9 cellular contexts compared by ENCODE assay signal in the genomic region with DNA sequence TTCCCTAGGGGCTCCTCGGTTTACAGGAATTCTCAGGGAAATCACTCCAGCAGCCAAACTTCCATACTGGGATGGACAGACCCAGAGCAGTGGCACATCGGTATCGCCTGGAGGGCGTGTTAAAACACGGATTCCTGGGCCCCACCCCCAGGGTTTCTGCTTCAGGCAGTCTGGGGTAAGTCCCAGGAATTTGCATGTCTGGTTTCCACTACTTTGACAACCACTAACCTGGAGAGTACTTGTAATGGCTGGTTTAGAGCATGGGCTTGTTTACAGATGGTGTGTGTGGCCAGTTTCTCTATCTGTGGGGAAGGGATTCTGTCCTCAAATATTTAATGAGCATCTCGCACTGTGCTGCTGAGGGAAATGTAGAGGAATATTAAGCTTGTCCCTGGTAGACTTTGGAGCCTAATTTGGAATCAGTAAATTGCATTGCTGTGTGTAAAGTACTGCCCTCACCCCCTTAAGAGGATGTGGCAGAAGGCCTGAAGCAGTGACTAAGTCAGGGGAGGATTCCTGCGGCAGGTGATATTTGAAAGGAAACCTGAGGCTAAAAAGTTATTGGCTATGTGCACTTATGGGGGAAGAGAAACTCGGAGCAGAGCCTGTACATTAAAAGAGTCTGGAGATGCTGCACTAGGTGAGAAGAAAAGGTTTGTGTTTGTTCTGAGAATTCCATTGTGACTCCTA. TPM values are rescaled to one million over a fixed set of nuclear protein-coding genes. Genes with fewer than 3 reads are reported as not detected.
DNase-seq lines count a peak whose midpoint lies in the region; ATAC-seq and TF ChIP-seq lines count a peak whose summit lies in the region.
"Had no signal": no experiment of that assay in that cellular context is flagged by ENCODE, and none has a peak within 500 bp of the region (broad histone marks: within the 10 kb centered on the region; RNA-seq: fewer than 3 reads in every experiment).

No MANE protein-coding gene starts in this region.

- H3K4me3 ChIP-seq in testis, result no peak overlapping the region

- H3K9me3 Mint-ChIP-seq in HFFc6, result no peaks in the 10 kb centered on the region
- no peaks in the 10 kb centered on the region for H3K9me3 Mint-ChIP-seq in T-helper 2 cell treated with Interferon-gamma antibody and Interleukin-4, amounts not matched to agents 5 μg/mL and 100 μg/mL, for 36 hours

- H3K4me1 ChIP-seq in foreskin keratinocyte (peaks cover 17% of the 10 kb centered on the region), testis (no peaks in the 10 kb centered on the region)

- no peaks in the 10 kb centered on the region for H3K36me3 ChIP-seq in testis (ENCODE audit: low read depth, missing control alignments)

- peaks cover 2% of the 10 kb centered on the region; the same call in 1 of the 2 replicates for H3K27me3 Mint-ChIP-seq in HFFc6 (ENCODE audit: insufficient read depth)
- H3K27me3 Mint-ChIP-seq in T-helper 2 cell treated with Interferon-gamma antibody and Interleukin-4, amounts not matched to agents 5 μg/mL and 100 μg/mL, for 36 hours (ENCODE audit: low read depth), result no peaks in the 10 kb centered on the region

- 82 to 83% methylated on average over 8 of the region's 8 CpGs for WGBS in testis, 2 donors

- H3K36me3 Mint-ChIP-seq in HFFc6 (ENCODE audit: low read depth), result peaks cover 2% of the 10 kb centered on the region; the same call in 1 of the 2 replicates
- no peaks in the 10 kb centered on the region for H3K36me3 Mint-ChIP-seq in T-helper 2 cell treated with Interferon-gamma antibody and Interleukin-4, amounts not matched to agents 5 μg/mL and 100 μg/mL, for 36 hours (ENCODE audit: low read depth)

- no peak for TF ChIP-seq POLR2A in testis (IDR thresholded peaks at IDR 0.05)

- H3K4me1 Mint-ChIP-seq in HFFc6 (ENCODE audit: low read depth), result peaks cover 26% of the 10 kb centered on the region
- H3K4me1 Mint-ChIP-seq in T-helper 2 cell treated with Interferon-gamma antibody and Interleukin-4, amounts not matched to agents 5 μg/mL and 100 μg/mL, for 36 hours (ENCODE audit: low read depth), result no peaks in the 10 kb centered on the region

- TF ChIP-seq CTCF in foreskin keratinocyte (conservative IDR thresholded peaks at IDR 0.05) (no peak), testis (IDR thresholded peaks at IDR 0.05) (no peak), HFFc6 (IDR thresholded peaks at IDR 0.05) (no peak)

- no peaks in the 10 kb centered on the region for H3K9me3 ChIP-seq in testis

- H3K27me3 ChIP-seq in foreskin keratinocyte, result no peaks in the 10 kb centered on the region
- no peaks in the 10 kb centered on the region for H3K27me3 ChIP-seq in testis

- H3K27ac Mint-ChIP-seq in HFFc6, result no peak overlapping the region
- no peak overlapping the region for H3K27ac Mint-ChIP-seq in T-helper 2 cell treated with Interferon-gamma antibody and Interleukin-4, amounts not matched to agents 5 μg/mL and 100 μg/mL, for 36 hours

- intact Hi-C loops in testis (cut with DNase I; ENCODE audit: low total_unique reads), result no loop called here

- ATAC-seq in GM18498 (IDR thresholded peaks at IDR 0.05; ENCODE audit: unreplicated experiment) (peak; percentile 97), GM21381 (IDR thresholded peaks at IDR 0.05; ENCODE audit: unreplicated experiment) (peak; percentile 96), HG03280 (IDR thresholded peaks at IDR 0.05; ENCODE audit: unreplicated experiment) (peak; percentile 97), foreskin keratinocyte (peak; percentile 95)

- H3K4me3 Mint-ChIP-seq in HFFc6, result no peak overlapping the region
- H3K4me3 Mint-ChIP-seq in T-helper 2 cell treated with Interferon-gamma antibody and Interleukin-4, amounts not matched to agents 5 μg/mL and 100 μg/mL, for 36 hours, result no peak overlapping the region

- H3K27ac ChIP-seq in foreskin keratinocyte (peak overlapping the region; percentile 90), testis (no peak overlapping the region)

- DNase-seq in foreskin keratinocyte (peak; percentile 93), testis (no peak), HFFc6 (no peak)
- DNase-seq in NK-92 treated with Interleukin-12 subunit alpha and Interleukin-12 subunit beta, amount 100 ng/mL, for 24 hours (lab: John Stamatoyannopoulos, UW), result no peak
- no peak for DNase-seq in T-helper 2 cell treated with Interferon-gamma antibody and Interleukin-4, amounts not matched to agents 5 μg/mL and 100 μg/mL, for 36 hours (ENCODE audit: low spot score)
- DNase-seq: activated CD4-positive, CD25-positive, alpha-beta regulatory T cell treated with anti-CD3 and anti-CD28 coated beads, Interleukin-2, amount 50 U/mL, for 72 hours had no signal

RNA-seq across cellular contexts. Expression of gene TJP2, which starts 18.6 kb away (rescaled TPM):
- total RNA-seq in foreskin keratinocyte (126 and 140 TPM in 2 replicates), testis (100 to 1,000 TPM; 148 to 168 TPM)
- polyA plus RNA-seq in foreskin keratinocyte (57.9 and 59.8 TPM in 2 replicates), testis (ENCODE audit: insufficient read depth, low read depth, low replicate concordance) (108 TPM)
- 10 to 100 TPM; 25.3 to 50.4 (median 45.4) TPM for total RNA-seq in HFFc6 (2021; fragmentation: NEBNext Ultra II Directional; extraction: Animal tissue kit (Norgen Biotek cat#: 25700))

Comparison
In these comparisons a context has a peak if more than half of its experiments do, and no peak if none do; other contexts are left out.
1. DNase-seq: peak in foreskin keratinocyte (2 of 2); none in testis (single experiment), HFFc6 (single experiment), NK-92 treated with Interleukin-12 subunit alpha and Interleukin-12 subunit beta, amount 100 ng/mL, for 24 hours (single experiment) and T-helper 2 cell treated with Interferon-gamma antibody and Interleukin-4, amounts not matched to agents 5 μg/mL and 100 μg/mL, for 36 hours (single experiment).
2. Peak in every context shown above with its lines, with median percentiles within 50 percentile points of each other: ATAC-seq.